Comparison of ENCODE assay signal across 11 cellular contexts in genomic region chr3:48478631-48479555, GRCh38. TPM values are rescaled to one million over a fixed set of nuclear protein-coding genes. Genes with fewer than 3 reads are reported as not detected.
A peak's percentile ranks its signal among the peaks of the same experiment; 100 is the strongest.
DNase-seq lines count a peak whose midpoint lies in the region; ATAC-seq and TF ChIP-seq lines count a peak whose summit lies in the region.
"Had no signal": no experiment of that assay in that cellular context is flagged by ENCODE, and none has a peak within 500 bp of the region (broad histone marks: within the 10 kb centered on the region; RNA-seq: fewer than 3 reads in every experiment).

No MANE protein-coding gene starts in this region.

- no peaks in the 10 kb centered on the region for H3K36me3 ChIP-seq in CD8-positive, alpha-beta memory T cell (ENCODE audit: insufficient read depth, low read length)
- H3K36me3 ChIP-seq in KMS-11 (ENCODE audit: insufficient read depth), result no peaks in the 10 kb centered on the region
- H3K36me3 ChIP-seq in mucosa of descending colon (ENCODE audit: low read depth), result no peaks in the 10 kb centered on the region

- no peaks in the 10 kb centered on the region for H3K27me3 Mint-ChIP-seq in CD8-positive, alpha-beta memory T cell

- H3K4me1 ChIP-seq in CD8-positive, alpha-beta memory T cell (ENCODE audit: insufficient read depth, low read length), result peaks cover 30% of the 10 kb centered on the region
- peaks cover 36% of the 10 kb centered on the region for H3K4me1 ChIP-seq in KMS-11 (ENCODE audit: low read depth, poor library complexity, severe bottlenecking)
- H3K4me1 ChIP-seq in mucosa of descending colon (ENCODE audit: low read depth), result no peaks in the 10 kb centered on the region
- H3K4me1 ChIP-seq: esophagus muscularis mucosa had no signal

- H3K9me3 Mint-ChIP-seq in CD8-positive, alpha-beta memory T cell, result no peaks in the 10 kb centered on the region

- H3K9me3 ChIP-seq in CD8-positive, alpha-beta memory T cell (ENCODE audit: low read length), result no peaks in the 10 kb centered on the region
- H3K9me3 ChIP-seq in mucosa of descending colon, result no peaks in the 10 kb centered on the region
- H3K9me3 ChIP-seq: esophagus muscularis mucosa had no signal

- H3K4me3 ChIP-seq in CD8-positive, alpha-beta memory T cell (ENCODE audit: low read length), result peak overlapping the region; percentile 60
- H3K4me3 ChIP-seq in KMS-11 (IDR thresholded peaks at IDR 0.05; ENCODE audit: insufficient read depth, low read depth, low read length), result no peak overlapping the region
- H3K4me3 ChIP-seq in mucosa of descending colon, result no peak overlapping the region
- H3K4me3 ChIP-seq: esophagus muscularis mucosa, GM23248 had no signal

- intact Hi-C loops in mucosa of descending colon (cut with DNase I, micrococcal nuclease), result no loop called here

- H3K4me3 Mint-ChIP-seq in CD8-positive, alpha-beta memory T cell, result peak overlapping the region; percentile 86 to 98 (median 93)

- peak; percentile 42 to 87 (median 80) for DNase-seq in CD8-positive, alpha-beta memory T cell
- peak; percentile 38 for DNase-seq in activated T-helper 1 cell treated with Interleukin-2 at 50 U/mL for 16 hours (ENCODE audit: low read depth)
- DNase-seq in mucosa of descending colon, result peak in 1 of 3 donors; percentile 72
- DNase-seq in NCI-H446 treated with DMSO at 0.1 percent for 48 hours (lab: John Stamatoyannopoulos, UW), result no peak
- DNase-seq in NCI-H1048 (lab: John Stamatoyannopoulos, UW), result no peak
- DNase-seq: GM23248, NCI-H1436 treated with DMSO at 0.1 percent for 48 hours had no signal

- peak overlapping the region; percentile 40 for H3K4me2 ChIP-seq in KMS-11

- no peaks in the 10 kb centered on the region for H4K20me1 ChIP-seq in KMS-11 (ENCODE audit: insufficient read depth)

- H3K36me3 Mint-ChIP-seq in CD8-positive, alpha-beta memory T cell, result peaks cover 0 to 10% (median 0%) of the 10 kb centered on the region in 3 donors

- CTCF ChIA-PET in CD8-positive, alpha-beta memory T cell (lab: Charles Lee), result interaction anchor here (0.6 to 3.9 kb wide), 8 partner anchors 10 to 70 kb away, joined by 3 to 17 read pairs (median 4); a partner anchor contains a TSS

- no peaks in the 10 kb centered on the region for H3K79me2 ChIP-seq in KMS-11 (ENCODE audit: insufficient read depth, low read depth)

- ATAC-seq in mucosa of descending colon (peak; percentile 76), HG02981 (IDR thresholded peaks at IDR 0.05; ENCODE audit: unreplicated experiment) (no peak), HG02970 (IDR thresholded peaks at IDR 0.05; ENCODE audit: low FRiP score, unreplicated experiment) (no peak)

- H3K27me3 ChIP-seq in CD8-positive, alpha-beta memory T cell (ENCODE audit: insufficient read depth, low read length, poor library complexity, severe bottlenecking), result no peaks in the 10 kb centered on the region
- no peaks in the 10 kb centered on the region for H3K27me3 ChIP-seq in KMS-11 (ENCODE audit: insufficient read depth, low read depth)
- H3K27me3 ChIP-seq: esophagus muscularis mucosa had no signal

- peak overlapping the region; percentile 64 for H2AFZ ChIP-seq in KMS-11 (ENCODE audit: low read depth)
- H2AFZ ChIP-seq: GM23248 had no signal

- TF ChIP-seq CTCF in KMS-11 (conservative IDR thresholded peaks at IDR 0.05; ENCODE audit: low read depth, low read length) (no peak), mucosa of descending colon (IDR thresholded peaks at IDR 0.05) (no peak)

- H3K27ac ChIP-seq in CD8-positive, alpha-beta memory T cell (ENCODE audit: low read depth, low read length), result peak overlapping the region; percentile 78
- H3K27ac ChIP-seq in KMS-11, result peak overlapping the region; percentile 74
- H3K27ac ChIP-seq: GM23248 had no signal

- peak overlapping the region; percentile 49; the same call in 1 of the 2 replicates for H3K9ac ChIP-seq in KMS-11
- H3K9ac ChIP-seq: GM23248 had no signal

- POLR2A ChIA-PET in CD8-positive, alpha-beta memory T cell (lab: Charles Lee), result interaction anchor here (0.7 to 1.6 kb wide), 6 partner anchors 12 to 38 kb away, joined by 3 to 11 read pairs (median 4); partner anchors contain the start of genes ATRIP, SHISA5 and TMA7

- H3K4me1 Mint-ChIP-seq in CD8-positive, alpha-beta memory T cell, result peaks cover 37 to 58% (median 41%) of the 10 kb centered on the region in 3 donors

- peak overlapping the region; percentile 93 to 99 (median 98) for H3K27ac Mint-ChIP-seq in CD8-positive, alpha-beta memory T cell

RNA-seq across cellular contexts. Expression of gene SHISA5, which starts 25.1 kb away (rescaled TPM):
- total RNA-seq in CD8-positive, alpha-beta memory T cell, result 100 to 1,000 TPM; 102 TPM
- polyA plus RNA-seq in CD8-positive, alpha-beta memory T cell, result 470 TPM
- total RNA-seq in mucosa of descending colon, result 100 to 1,000 TPM; 106 to 120 (median 115) TPM

RNA-seq across cellular contexts. Expression of gene ATRIP, which starts 32.4 kb away (rescaled TPM):
- total RNA-seq in CD8-positive, alpha-beta memory T cell, result 10 to 100 TPM; 22.1 to 22.8 TPM
- 13.4 TPM for polyA plus RNA-seq in CD8-positive, alpha-beta memory T cell
- 1 to 10 TPM; 4.5 to 7.2 (median 6.2) TPM for total RNA-seq in mucosa of descending colon

RNA-seq across cellular contexts. Expression of gene TMA7, which starts 38.8 kb away (rescaled TPM):
- total RNA-seq in CD8-positive, alpha-beta memory T cell, result 100 to 1,000 TPM; 420 to 494 TPM
- 826 TPM for polyA plus RNA-seq in CD8-positive, alpha-beta memory T cell
- total RNA-seq in mucosa of descending colon, result 100 to 1,000 TPM; 130 to 193 (median 153) TPM

RNA-seq across cellular contexts. Expression of gene CCDC51, which starts 39.0 kb away (rescaled TPM):
- 10 to 100 TPM; 24.2 to 26.0 TPM for total RNA-seq in CD8-positive, alpha-beta memory T cell
- polyA plus RNA-seq in CD8-positive, alpha-beta memory T cell, result 11.3 TPM
- 10 to 100 TPM; 13.0 to 15.3 (median 14.8) TPM for total RNA-seq in mucosa of descending colon

RNA-seq across cellular contexts. Expression of gene PLXNB1, which starts 49.0 kb away (rescaled TPM):
- total RNA-seq in CD8-positive, alpha-beta memory T cell, result 1 to 10 TPM; 3.1 to 5.5 TPM
- polyA plus RNA-seq in CD8-positive, alpha-beta memory T cell, result 0.30 TPM
- total RNA-seq in mucosa of descending colon, result 100 to 1,000 TPM in 2 of 3 donors, 10 to 100 TPM in 1; 98.1 to 136 (median 127) TPM

Comparison
In these comparisons a context has a peak if more than half of its experiments do, and no peak if none do; other contexts are left out.
1. DNase-seq: peak in CD8-positive, alpha-beta memory T cell (5 of 5) and activated T-helper 1 cell treated with Interleukin-2 at 50 U/mL for 16 hours (single experiment); none in NCI-H446 treated with DMSO at 0.1 percent for 48 hours (single experiment) and NCI-H1048 (single experiment).